Comparison of ENCODE assay signal across 8 cellular contexts in genomic region chr5:74056789-74057164, GRCh38.
DNase-seq lines count a peak whose midpoint lies in the region; ATAC-seq, FAIRE-seq and TF ChIP-seq lines count a peak whose summit lies in the region.

No MANE protein-coding gene starts in this region.

- no peak for ATAC-seq in GM18873 (IDR thresholded peaks at IDR 0.05; ENCODE audit: low FRiP score, unreplicated experiment)
- ATAC-seq in naive thymus-derived CD8-positive, alpha-beta T cell, result no peak

- peaks cover 35% of the 10 kb centered on the region for H3K4me1 ChIP-seq in neural progenitor cell

- H3K36me3 ChIP-seq in neural progenitor cell, result no peaks in the 10 kb centered on the region

- H3K4me3 ChIP-seq in epithelial cell of esophagus (ENCODE audit: low read length) (no peak overlapping the region), neural progenitor cell (no peak overlapping the region)

- no peak for TF ChIP-seq POLR2A in GM12892 (IDR thresholded peaks at IDR 0.05; ENCODE audit: low read depth, low read length)

- H2AFZ ChIP-seq in neural progenitor cell (replicated peaks), result peak overlapping the region; percentile 65

- H3K4me2 ChIP-seq in neural progenitor cell, result no peak overlapping the region

- no peaks in the 10 kb centered on the region for H3K27me3 ChIP-seq in neural progenitor cell

- no peaks in the 10 kb centered on the region for H3K9me3 Mint-ChIP-seq in neural progenitor cell
- no peaks in the 10 kb centered on the region for H3K9me3 Mint-ChIP-seq in naive thymus-derived CD8-positive, alpha-beta T cell

- POLR2A ChIA-PET in naive thymus-derived CD8-positive, alpha-beta T cell (lab: Charles Lee), result no interaction called here

- no peak for FAIRE-seq in GM12892 (lab: Jason Lieb, UNC)

- no peaks in the 10 kb centered on the region for H3K36me3 Mint-ChIP-seq in neural progenitor cell
- no peaks in the 10 kb centered on the region for H3K36me3 Mint-ChIP-seq in naive thymus-derived CD8-positive, alpha-beta T cell

- TF ChIP-seq CTCF in epithelial cell of esophagus (IDR thresholded peaks at IDR 0.05; ENCODE audit: insufficient read depth, low read depth, low read length, missing control alignments), result peak; percentile 83
- peak; percentile 24 for TF ChIP-seq CTCF in neural progenitor cell (IDR thresholded peaks at IDR 0.05)

- H3K27ac Mint-ChIP-seq in neural progenitor cell, result no peak overlapping the region
- H3K27ac Mint-ChIP-seq in naive thymus-derived CD8-positive, alpha-beta T cell, result no peak overlapping the region

- H3K4me1 Mint-ChIP-seq in neural progenitor cell, result peaks cover 36% of the 10 kb centered on the region
- H3K4me1 Mint-ChIP-seq in naive thymus-derived CD8-positive, alpha-beta T cell, result no peaks in the 10 kb centered on the region

- H3K79me2 ChIP-seq in neural progenitor cell (ENCODE audit: low read depth), result no peaks in the 10 kb centered on the region

- peaks cover 23% of the 10 kb centered on the region for H3F3A ChIP-seq in neural progenitor cell (ENCODE audit: low read depth)

- H3K9me3 ChIP-seq in neural progenitor cell (ENCODE audit: low read depth), result no peaks in the 10 kb centered on the region

- H3K4me3 Mint-ChIP-seq in neural progenitor cell, result no peak overlapping the region
- no peak overlapping the region for H3K4me3 Mint-ChIP-seq in naive thymus-derived CD8-positive, alpha-beta T cell

- H3K27ac ChIP-seq in neural progenitor cell, result no peak overlapping the region

- DNase-seq in GM03348 (ENCODE audit: low spot score) (peak; percentile 30), NCI-H69 (lab: John Stamatoyannopoulos, UW) (peak; percentile 69), epithelial cell of esophagus (ENCODE audit: low read depth) (peak; percentile 77), neural progenitor cell (ENCODE audit: low spot score) (no peak), NCI-H2029 treated with DMSO at 0.1 percent for 48 hours (lab: John Stamatoyannopoulos, UW) (no peak), GM12892 (ENCODE audit: insufficient read length) (no peak)
- DNase-seq in naive thymus-derived CD8-positive, alpha-beta T cell, result no peak

- H4K20me1 ChIP-seq in neural progenitor cell (ENCODE audit: low read depth), result no peaks in the 10 kb centered on the region

- H3K27me3 Mint-ChIP-seq in neural progenitor cell (ENCODE audit: insufficient read depth, low read depth), result peaks cover 6% of the 10 kb centered on the region
- H3K27me3 Mint-ChIP-seq in naive thymus-derived CD8-positive, alpha-beta T cell, result peaks cover 6 to 12% (median 8%) of the 10 kb centered on the region in 5 donors

- no peak overlapping the region for H3K9ac ChIP-seq in neural progenitor cell

Comparison
In these comparisons a context has a peak if more than half of its experiments do, and no peak if none do; other contexts are left out.
1. DNase-seq: peak in GM03348 (single experiment), NCI-H69 (single experiment) and epithelial cell of esophagus (single experiment); none in neural progenitor cell (single experiment), naive thymus-derived CD8-positive, alpha-beta T cell (0 of 10), NCI-H2029 treated with DMSO at 0.1 percent for 48 hours (single experiment) and GM12892 (single experiment).